31 cellular contexts compared by ENCODE assay signal in the genomic region with DNA sequence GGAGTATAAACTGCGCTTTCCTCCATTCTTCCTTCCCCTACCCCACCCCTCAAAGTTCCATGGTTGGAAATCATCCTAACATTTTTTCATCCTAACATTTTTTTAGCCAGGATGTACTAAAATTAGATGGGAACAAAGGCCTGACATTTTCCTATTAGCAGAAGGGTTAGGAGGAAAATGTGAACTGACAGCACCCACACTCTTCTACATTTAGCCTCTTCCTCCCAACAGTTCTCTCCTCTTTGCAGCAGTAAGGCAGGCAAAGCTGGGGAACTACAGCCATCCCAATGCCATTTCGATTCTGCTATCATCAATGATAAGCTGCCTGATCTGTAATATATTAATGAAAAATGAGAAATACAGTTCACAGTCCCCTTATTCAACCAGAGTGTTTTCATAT.
"Had no signal": no experiment of that assay in that cellular context is flagged by ENCODE, and none has a peak within 500 bp of the region (broad histone marks: within the 10 kb centered on the region; RNA-seq: fewer than 3 reads in every experiment).

No MANE protein-coding gene starts in this region.

- H3K27me3 ChIP-seq: ascending aorta, breast epithelium, SJSA1 had no signal

- DNase-seq: activated CD4-positive, alpha-beta T cell treated with anti-CD3 and anti-CD28 coated beads, Interleukin-2, amount 10 ng/mL, durations not matched to agents 24 days and 14 days; activated CD4-positive, alpha-beta T cell treated with anti-CD3 and anti-CD28 coated beads, Interleukin-2, amount 50 U/mL, for 4 hours; activated CD8-positive, alpha-beta T cell treated with anti-CD3 and anti-CD28 coated beads for 36 hours; activated effector memory CD4-positive, alpha-beta T cell treated with anti-CD3 and anti-CD28 coated beads, Interleukin-2, amount 50 U/mL, for 16 hours; activated naive CD4-positive, alpha-beta T cell; activated naive CD4-positive, alpha-beta T cell treated with anti-CD3 and anti-CD28 coated beads, Interleukin-2, amount 50 U/mL, for 16 hours; activated naive CD8-positive, alpha-beta T cell treated with anti-CD3 and anti-CD28 coated beads for 36 hours; activated T-cell treated with anti-CD3 and anti-CD28 coated beads, Interleukin-2, amount 50 U/mL, for 1 hour; activated T-cell treated with anti-CD3 and anti-CD28 coated beads, Interleukin-2, amount 50 U/mL, for 72 hours; amygdala; central memory CD4-positive, alpha-beta T cell; Kasumi-1; MM.1S; MV-4-11; NCI-H1092; NCI-H1436 treated with DMSO at 0.1 percent for 48 hours; NCI-H1694 treated with DMSO at 0.1 percent for 48 hours; NCI-H2029; NCI-H345; NCI-H524 treated with DMSO at 0.1 percent for 48 hours; SHP77 treated with DMSO at 0.1 percent for 48 hours; SK-N-SH had no signal

- H3K27ac ChIP-seq: ascending aorta, breast epithelium, SJSA1 had no signal

- H3K36me3 ChIP-seq: breast epithelium had no signal

- H3K27ac Mint-ChIP-seq: activated CD4-positive, alpha-beta T cell treated with anti-CD3 and anti-CD28 coated beads, Interleukin-2, amount 10 ng/mL, durations not matched to agents 24 days and 14 days; activated CD8-positive, alpha-beta T cell treated with anti-CD3 and anti-CD28 coated beads for 36 hours; activated naive CD8-positive, alpha-beta T cell treated with anti-CD3 and anti-CD28 coated beads for 36 hours; activated T-cell treated with anti-CD3 and anti-CD28 coated beads, Interleukin-2, amount 50 U/mL, for 72 hours; activated T-helper 17 cell treated with anti-CD3 and anti-CD28 coated beads, Interleukin-2, amount 50 U/mL, for 72 hours; T-helper 1 cell treated with Interleukin-12 subunit alpha and Interleukin-12 subunit beta and Interleukin-4 antibody, amounts not matched to agents 30 μg/mL and 1 μg/mL, for 36 hours; T-helper 2 cell treated with Interferon-gamma antibody and Interleukin-4, amounts not matched to agents 5 μg/mL and 100 μg/mL, for 36 hours had no signal

- H3K4me1 ChIP-seq: ascending aorta, breast epithelium, SJSA1 had no signal

- H3K27me3 Mint-ChIP-seq: activated CD4-positive, alpha-beta T cell treated with anti-CD3 and anti-CD28 coated beads, Interleukin-2, amount 10 ng/mL, durations not matched to agents 24 days and 14 days; activated CD8-positive, alpha-beta T cell treated with anti-CD3 and anti-CD28 coated beads for 36 hours; activated naive CD8-positive, alpha-beta T cell treated with anti-CD3 and anti-CD28 coated beads for 36 hours; activated T-helper 17 cell treated with anti-CD3 and anti-CD28 coated beads, Interleukin-2, amount 50 U/mL, for 72 hours had no signal

- H3K9me2 ChIP-seq: SK-N-SH had no signal

- ATAC-seq: activated CD8-positive, alpha-beta T cell treated with anti-CD3 and anti-CD28 coated beads for 36 hours; activated T-cell treated with anti-CD3 and anti-CD28 coated beads, Interleukin-2, amount 50 U/mL, for 72 hours; activated T-helper 17 cell treated with anti-CD3 and anti-CD28 coated beads, Interleukin-2, amount 50 U/mL, for 72 hours; K562; Panc1 had no signal

- FAIRE-seq: K562, TTC549 had no signal

- H3K4me2 ChIP-seq: SK-N-SH had no signal

- H3K4me3 Mint-ChIP-seq: activated CD4-positive, alpha-beta T cell treated with anti-CD3 and anti-CD28 coated beads, Interleukin-2, amount 10 ng/mL, durations not matched to agents 24 days and 14 days; activated CD8-positive, alpha-beta T cell treated with anti-CD3 and anti-CD28 coated beads for 36 hours; activated naive CD8-positive, alpha-beta T cell treated with anti-CD3 and anti-CD28 coated beads for 36 hours; activated T-cell treated with anti-CD3 and anti-CD28 coated beads, Interleukin-2, amount 50 U/mL, for 72 hours; activated T-helper 17 cell treated with anti-CD3 and anti-CD28 coated beads, Interleukin-2, amount 50 U/mL, for 72 hours; T-helper 1 cell treated with Interleukin-12 subunit alpha and Interleukin-12 subunit beta and Interleukin-4 antibody, amounts not matched to agents 30 μg/mL and 1 μg/mL, for 36 hours; T-helper 2 cell treated with Interferon-gamma antibody and Interleukin-4, amounts not matched to agents 5 μg/mL and 100 μg/mL, for 36 hours had no signal

- H3K4me3 ChIP-seq: ascending aorta, breast epithelium, K562, SJSA1 had no signal

- H3K9me3 Mint-ChIP-seq: activated CD4-positive, alpha-beta T cell treated with anti-CD3 and anti-CD28 coated beads, Interleukin-2, amount 10 ng/mL, durations not matched to agents 24 days and 14 days; activated CD8-positive, alpha-beta T cell treated with anti-CD3 and anti-CD28 coated beads for 36 hours; activated naive CD8-positive, alpha-beta T cell treated with anti-CD3 and anti-CD28 coated beads for 36 hours; activated T-cell treated with anti-CD3 and anti-CD28 coated beads, Interleukin-2, amount 50 U/mL, for 72 hours; activated T-helper 17 cell treated with anti-CD3 and anti-CD28 coated beads, Interleukin-2, amount 50 U/mL, for 72 hours; T-helper 1 cell treated with Interleukin-12 subunit alpha and Interleukin-12 subunit beta and Interleukin-4 antibody, amounts not matched to agents 30 μg/mL and 1 μg/mL, for 36 hours; T-helper 2 cell treated with Interferon-gamma antibody and Interleukin-4, amounts not matched to agents 5 μg/mL and 100 μg/mL, for 36 hours had no signal

- H3K9me3 ChIP-seq: ascending aorta, breast epithelium, SJSA1, SK-N-SH had no signal

- H3K4me1 Mint-ChIP-seq: activated T-helper 17 cell treated with anti-CD3 and anti-CD28 coated beads, Interleukin-2, amount 50 U/mL, for 72 hours had no signal
